ENCODE assay signal across 9 cellular contexts in the genomic region with DNA sequence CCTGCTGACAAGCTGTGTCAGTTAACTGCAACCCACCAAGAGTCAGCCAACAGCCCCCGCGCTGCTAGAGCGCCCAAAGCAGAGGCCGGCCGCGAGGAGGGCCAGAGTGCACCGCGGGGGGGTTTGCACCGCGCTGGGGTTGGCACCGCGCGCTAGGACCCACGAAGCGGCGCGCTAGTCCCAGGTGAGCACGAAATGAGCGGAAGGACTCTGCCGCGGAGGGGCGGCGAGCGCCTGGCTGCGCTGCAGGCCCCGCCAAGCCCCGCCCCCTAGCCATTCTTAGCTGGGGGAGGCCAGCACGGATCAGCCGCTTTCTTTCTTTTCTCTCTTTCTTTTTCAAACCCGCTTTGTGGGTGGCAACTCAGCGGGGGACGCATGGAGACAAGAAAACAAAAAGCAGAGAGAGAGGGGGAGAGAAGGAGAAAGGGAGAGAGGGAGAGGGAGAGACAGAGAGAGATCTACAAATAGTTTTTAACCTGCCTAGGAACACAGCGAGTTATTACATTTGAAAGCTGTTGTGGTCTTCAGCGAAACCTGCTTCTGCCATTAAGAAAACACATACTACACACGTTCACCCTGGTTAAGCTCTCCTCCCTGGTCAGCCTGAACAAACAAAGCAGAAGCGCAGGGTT. TPM values are rescaled to one million over a fixed set of nuclear protein-coding genes. Genes with fewer than 3 reads are reported as not detected.
DNase-seq lines count a peak whose midpoint lies in the region; ATAC-seq and TF ChIP-seq lines count a peak whose summit lies in the region.
"Had no signal": no experiment of that assay in that cellular context is flagged by ENCODE, and none has a peak within 500 bp of the region (broad histone marks: within the 10 kb centered on the region; RNA-seq: fewer than 3 reads in every experiment).

No MANE protein-coding gene starts in this region.

- DNase-seq in GM06990 (ENCODE audit: extremely low read depth, insufficient read length) (peak; percentile 72), NCI-H1417 (lab: John Stamatoyannopoulos, UW) (peak; percentile 51 to 98 (median 96)), left lobe of liver (ENCODE audit: low spot score) (no peak), type B pancreatic cell (ENCODE audit: extremely low spot score, unreplicated experiment) (no peak), mesenteric fat pad (ENCODE audit: low spot score) (no peak)
- peak; percentile 90 for DNase-seq in activated CD8-positive, alpha-beta memory T cell treated with anti-CD3 and anti-CD28 coated beads, Interleukin-2, amount 10 ng/mL, durations not matched to agents 7 days and 5 days

- peaks cover 10% of the 10 kb centered on the region for H3K27me3 ChIP-seq in GM06990 (replicated peaks; ENCODE audit: control insufficient read depth, insufficient read depth, low read length)

- TF ChIP-seq CTCF in GM06990 (IDR thresholded peaks at IDR 0.05; ENCODE audit: insufficient read depth, low read length, poor library complexity, severe bottlenecking) (peak; percentile 21), type B pancreatic cell (conservative IDR thresholded peaks at IDR 0.05) (no peak)

- H3K36me3 Mint-ChIP-seq in activated CD8-positive, alpha-beta memory T cell treated with anti-CD3 and anti-CD28 coated beads, Interleukin-2, amount 10 ng/mL, durations not matched to agents 7 days and 5 days = peaks cover 10% of the 10 kb centered on the region
- peaks cover 3% of the 10 kb centered on the region for H3K36me3 Mint-ChIP-seq in type B pancreatic cell

- H3K27ac Mint-ChIP-seq in activated CD8-positive, alpha-beta memory T cell treated with anti-CD3 and anti-CD28 coated beads, Interleukin-2, amount 10 ng/mL, durations not matched to agents 7 days and 5 days = peak overlapping the region; percentile 82
- H3K27ac Mint-ChIP-seq in type B pancreatic cell = no peak overlapping the region

- peak overlapping the region; percentile 79 for H3K4me3 Mint-ChIP-seq in activated CD8-positive, alpha-beta memory T cell treated with anti-CD3 and anti-CD28 coated beads, Interleukin-2, amount 10 ng/mL, durations not matched to agents 7 days and 5 days
- H3K4me3 Mint-ChIP-seq in type B pancreatic cell = peak overlapping the region; percentile 74

- ATAC-seq in GM21619 (IDR thresholded peaks at IDR 0.05; ENCODE audit: unreplicated experiment) = peak; percentile 77
- ATAC-seq in activated CD8-positive, alpha-beta memory T cell treated with anti-CD3 and anti-CD28 coated beads, Interleukin-2, amount 10 ng/mL, durations not matched to agents 7 days and 5 days = peak; percentile 96
- peak; percentile 39 for ATAC-seq in left lobe of liver
- no peak for ATAC-seq in GM18858 (IDR thresholded peaks at IDR 0.05; ENCODE audit: unreplicated experiment)

- no peaks in the 10 kb centered on the region for H3K36me3 ChIP-seq in GM06990 (ENCODE audit: control insufficient read depth, insufficient read depth, low read length)

- H3K4me3 ChIP-seq in GM06990 (replicated peaks; ENCODE audit: low read depth, low read length) = peak overlapping the region; percentile 23
- H3K4me3 ChIP-seq: PC-9 had no signal

- H3K9me3 Mint-ChIP-seq in activated CD8-positive, alpha-beta memory T cell treated with anti-CD3 and anti-CD28 coated beads, Interleukin-2, amount 10 ng/mL, durations not matched to agents 7 days and 5 days (ENCODE audit: low read depth) = no peaks in the 10 kb centered on the region
- no peaks in the 10 kb centered on the region for H3K9me3 Mint-ChIP-seq in type B pancreatic cell

- CTCF ChIA-PET in activated CD8-positive, alpha-beta memory T cell treated with anti-CD3 and anti-CD28 coated beads, Interleukin-2, amount 10 ng/mL, durations not matched to agents 7 days and 5 days (lab: Charles Lee) = interaction anchor here (0.7 to 5.4 kb wide), 27 partner anchors 8 to 332 kb away, joined by 3 to 61 read pairs (median 4); a partner anchor contains a TSS

- peaks cover 96% of the 10 kb centered on the region for H3K27me3 Mint-ChIP-seq in activated CD8-positive, alpha-beta memory T cell treated with anti-CD3 and anti-CD28 coated beads, Interleukin-2, amount 10 ng/mL, durations not matched to agents 7 days and 5 days
- H3K27me3 Mint-ChIP-seq in type B pancreatic cell = peaks cover 100% of the 10 kb centered on the region

- peaks cover 78% of the 10 kb centered on the region for H3K4me1 Mint-ChIP-seq in activated CD8-positive, alpha-beta memory T cell treated with anti-CD3 and anti-CD28 coated beads, Interleukin-2, amount 10 ng/mL, durations not matched to agents 7 days and 5 days
- peaks cover 13% of the 10 kb centered on the region for H3K4me1 Mint-ChIP-seq in type B pancreatic cell (ENCODE audit: unreplicated experiment)

RNA-seq across cellular contexts. Expression of a gene that starts 6.9 kb away (rescaled TPM):
- 1 to 10 TPM; 1.2 to 2.8 TPM for total RNA-seq in activated CD8-positive, alpha-beta memory T cell treated with anti-CD3 and anti-CD28 coated beads, Interleukin-2, amount 10 ng/mL, durations not matched to agents 7 days and 5 days
- total RNA-seq in left lobe of liver (not detected), type B pancreatic cell (ENCODE audit: low replicate concordance) (0.60 TPM in 1 of 2 replicates, not detected in the other), mesenteric fat pad (not detected)

Comparison
In these comparisons a context has a peak if more than half of its experiments do, and no peak if none do; other contexts are left out.
1. DNase-seq: peak in GM06990 (single experiment), NCI-H1417 (3 of 3) and activated CD8-positive, alpha-beta memory T cell treated with anti-CD3 and anti-CD28 coated beads, Interleukin-2, amount 10 ng/mL, durations not matched to agents 7 days and 5 days (single experiment); none in left lobe of liver (single experiment), type B pancreatic cell (single experiment) and mesenteric fat pad (single experiment).